Comparison of ENCODE assay signal across 11 cellular contexts in genomic region chr1:26041401-26041800, GRCh38. TPM values are rescaled to one million over a fixed set of nuclear protein-coding genes. Genes with fewer than 3 reads are reported as not detected.
"Had no signal": no experiment of that assay in that cellular context is flagged by ENCODE, and none has a peak within 500 bp of the region (broad histone marks: within the 10 kb centered on the region; RNA-seq: fewer than 3 reads in every experiment).

No MANE protein-coding gene starts in this region.

- H3K27ac ChIP-seq: GM23248, HL-60 had no signal

- ATAC-seq: HCT116, HepG2 had no signal

- DNase-seq: GM23248, GOT3, H7, KG1 had no signal

- H3K4me3 ChIP-seq: GM23248, HAP-1 had no signal

- H3K9me3 ChIP-seq: HAP-1 had no signal

- H3K36me3 ChIP-seq: HAP-1 had no signal

RNA-seq across cellular contexts. Expression of gene SLC30A2, which starts 4.5 kb away (rescaled TPM):
- total RNA-seq: GM23248, H4, HepG2, HT1080 had no signal
- polyA plus RNA-seq: HepG2, IgD-negative memory B cell had no signal

RNA-seq across cellular contexts. Expression of gene EXTL1, which starts 19.8 kb away (rescaled TPM):
- total RNA-seq: H4, HT1080 had no signal
- polyA plus RNA-seq: IgD-negative memory B cell had no signal

RNA-seq across cellular contexts. Expression of gene TRIM63, which starts 26.0 kb away (rescaled TPM):
- total RNA-seq: GM23248, H4, HepG2, HT1080 had no signal
- polyA plus RNA-seq: GM23248, HepG2, IgD-negative memory B cell had no signal
